ENCODE assay signal across 9 cellular contexts in genomic region chr13:46211116-46211515, GRCh38. TPM values are rescaled to one million over a fixed set of nuclear protein-coding genes. Genes with fewer than 3 reads are reported as not detected.
A peak's percentile ranks its signal among the peaks of the same experiment; 100 is the strongest.
DNase-seq lines count a peak whose midpoint lies in the region; ATAC-seq and TF ChIP-seq lines count a peak whose summit lies in the region.
"Had no signal": no experiment of that assay in that cellular context is flagged by ENCODE, and none has a peak within 500 bp of the region (broad histone marks: within the 10 kb centered on the region; RNA-seq: fewer than 3 reads in every experiment).

No MANE protein-coding gene starts in this region.

- H3K4me1 Mint-ChIP-seq in endothelial cell (ENCODE audit: unreplicated experiment): peaks cover 4% of the 10 kb centered on the region

- no peak overlapping the region for H2BK12ac ChIP-seq in neuronal stem cell (ENCODE audit: low read length)

- no peaks in the 10 kb centered on the region for H3K79me1 ChIP-seq in neuronal stem cell (ENCODE audit: low read depth, low read length)

- H3K9me3 ChIP-seq in WERI-Rb-1 (ENCODE audit: severe bottlenecking) (peaks cover 4% of the 10 kb centered on the region), neuronal stem cell (replicated peaks in 1 of 2; ENCODE audit: control insufficient read depth in 2 of 2, insufficient read depth in 1 of 2, low read depth in 1 of 2, low read length in 2 of 2) (no peaks in the 10 kb centered on the region)

- H2BK15ac ChIP-seq in neuronal stem cell (ENCODE audit: low read length): no peak overlapping the region

- H3K9me3 Mint-ChIP-seq in endothelial cell (ENCODE audit: unreplicated experiment): no peaks in the 10 kb centered on the region

- DNase-seq in AG04449 (ENCODE audit: low read depth, low spot score) (no peak), KG1 (lab: John Stamatoyannopoulos, UW) (peak; percentile 34), WERI-Rb-1 (no peak), endothelial cell (ENCODE audit: low spot score) (no peak), neuronal stem cell (ENCODE audit: low spot score) (no peak), NCI-H446 (lab: John Stamatoyannopoulos, UW) (no peak), NCI-H524 treated with DMSO at 0.1 percent for 48 hours (lab: John Stamatoyannopoulos, UW) (no peak)

- H3K27ac ChIP-seq in WERI-Rb-1 (peak overlapping the region; percentile 9; the same call in 1 of the 2 replicates), neuronal stem cell (replicated peaks; ENCODE audit: low read length) (no peak overlapping the region)

- no peak overlapping the region for H4K91ac ChIP-seq in neuronal stem cell (ENCODE audit: low read depth, low read length, poor library complexity)

- H3K4me3 ChIP-seq in AG04449 (ENCODE audit: low read depth, low read length) (peak overlapping the region; percentile 56), WERI-Rb-1 (ENCODE audit: low read depth, low read length) (peak overlapping the region; percentile 49), neuronal stem cell (ENCODE audit: low read length in 2 of 2) (peak overlapping the region in 1 of 2 donors; percentile 40)

- peak overlapping the region; percentile 75 for H3K4me2 ChIP-seq in neuronal stem cell (ENCODE audit: insufficient read depth, low read length, poor library complexity, severe bottlenecking)

- no peak overlapping the region for H3K9ac ChIP-seq in neuronal stem cell (ENCODE audit: low read depth, low read length, poor library complexity)

- no CpG with 5 or more reads among the region's 9 CpGs for WGBS in neuronal stem cell (ENCODE audit: extremely low coverage in 2 of 2, insufficient read length in 2 of 2, insufficient replicate concordance in 1 of 2), 2 donors

- H2AFZ ChIP-seq in neuronal stem cell (ENCODE audit: low read length): peak overlapping the region; percentile 89

- H3K27me3 ChIP-seq in WERI-Rb-1 (ENCODE audit: insufficient read depth, low read depth, severe bottlenecking) (no peaks in the 10 kb centered on the region), neuronal stem cell (ENCODE audit: control insufficient read depth in 3 of 3, insufficient read depth in 3 of 3, low read depth in 1 of 3, low read length in 3 of 3) (peaks cover 0 to 18% (median 0%) of the 10 kb centered on the region in 3 experiments)

- H2BK5ac ChIP-seq in neuronal stem cell (ENCODE audit: low read length): no peak overlapping the region

- H4K8ac ChIP-seq in neuronal stem cell (ENCODE audit: low read depth, low read length): no peak overlapping the region

- TF ChIP-seq CTCF in AG04449 (IDR thresholded peaks at IDR 0.05; ENCODE audit: insufficient read depth, low read length, missing control alignments): no peak
- no peak for TF ChIP-seq CTCF in WERI-Rb-1 (IDR thresholded peaks at IDR 0.05; ENCODE audit: low read depth, low read length)
- no peak for TF ChIP-seq CTCF in endothelial cell (IDR thresholded peaks at IDR 0.05; ENCODE audit: unreplicated experiment)

- peak overlapping the region; percentile 75 for H3K4me3 Mint-ChIP-seq in endothelial cell (ENCODE audit: unreplicated experiment)

- H3K18ac ChIP-seq in neuronal stem cell (ENCODE audit: low read length): no peak overlapping the region

- no peak overlapping the region for H2BK120ac ChIP-seq in neuronal stem cell (ENCODE audit: low read depth, low read length)

- H3K27ac Mint-ChIP-seq in endothelial cell (ENCODE audit: unreplicated experiment): no peak overlapping the region

- H3K4me1 ChIP-seq in neuronal stem cell (ENCODE audit: control insufficient read depth in 2 of 2, insufficient read depth in 1 of 2, low read depth in 1 of 2, low read length in 2 of 2): peaks cover 0 to 5% of the 10 kb centered on the region in 2 donors

- no peak overlapping the region for H3K4ac ChIP-seq in neuronal stem cell (ENCODE audit: low read length)

- POLR2A ChIA-PET in AG04449 (lab: Yijun Ruan, JAX): no interaction called here

- H3K23ac ChIP-seq in neuronal stem cell (ENCODE audit: low read depth, low read length, poor library complexity): no peak overlapping the region

- CTCF ChIA-PET in AG04449 (lab: Yijun Ruan, JAX): interaction anchor here (1.0 kb wide), 1 partner anchor 51 kb away, joined by 4 read pairs; no protein-coding TSS in a partner anchor

- no peak overlapping the region for H2AK5ac ChIP-seq in neuronal stem cell (ENCODE audit: low read depth, low read length)

- H3K36me3 Mint-ChIP-seq in endothelial cell (ENCODE audit: low read depth, unreplicated experiment): no peaks in the 10 kb centered on the region

- ATAC-seq in GM18867 (IDR thresholded peaks at IDR 0.05; ENCODE audit: unreplicated experiment): peak; percentile 34

- H3K36me3 ChIP-seq in WERI-Rb-1: no peaks in the 10 kb centered on the region
- no peaks in the 10 kb centered on the region for H3K36me3 ChIP-seq in neuronal stem cell (replicated peaks in 1 of 2; ENCODE audit: control insufficient read depth in 2 of 2, insufficient read depth in 2 of 2, low read length in 2 of 2)

- peaks cover 5% of the 10 kb centered on the region for H3K27me3 Mint-ChIP-seq in endothelial cell (ENCODE audit: unreplicated experiment)

- no peak overlapping the region for H3K14ac ChIP-seq in neuronal stem cell (ENCODE audit: low read length)

RNA-seq across cellular contexts. Expression of gene LRRC63, which starts 0.6 kb away (rescaled TPM):
- not detected for total RNA-seq in endothelial cell (ENCODE audit: unreplicated experiment)
- polyA plus RNA-seq in neuronal stem cell (2013, experiment 1 of 2): 0.04 TPM
- polyA plus RNA-seq in neuronal stem cell (2013, experiment 2 of 2): not detected

RNA-seq across cellular contexts. Expression of gene LCP1, which starts 29.1 kb away (rescaled TPM):
- 11.9 TPM for total RNA-seq in endothelial cell (ENCODE audit: unreplicated experiment)
- 0.22 TPM for polyA plus RNA-seq in neuronal stem cell (2013, experiment 1 of 2)
- 0.21 TPM for polyA plus RNA-seq in neuronal stem cell (2013, experiment 2 of 2)
- total RNA-seq: lung microvascular endothelial cell had no signal
